ENCODE assay signal across 28 cellular contexts in the genomic region with DNA sequence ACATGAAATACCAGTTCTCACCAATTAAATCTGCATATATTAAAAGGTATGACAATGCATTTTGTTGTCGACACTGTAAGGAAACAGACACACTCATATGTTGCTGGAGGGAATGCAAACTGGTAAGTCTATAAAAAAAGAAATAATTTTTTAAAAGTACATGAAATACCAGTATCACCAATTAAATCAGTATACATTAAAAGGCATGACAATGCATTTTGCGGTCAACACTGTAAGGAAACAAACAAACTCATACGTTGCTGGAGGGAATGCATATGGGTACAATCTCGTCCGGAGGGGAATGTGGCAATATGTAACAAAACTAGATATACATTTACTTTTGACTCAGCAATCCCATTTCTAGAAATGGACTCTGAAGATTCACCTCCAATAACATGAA.
"Had no signal": no experiment of that assay in that cellular context is flagged by ENCODE, and none has a peak within 500 bp of the region (broad histone marks: within the 10 kb centered on the region; RNA-seq: fewer than 3 reads in every experiment).

No MANE protein-coding gene starts in this region.

- H3K9me3 ChIP-seq: colonic mucosa, esophagus muscularis mucosa, gastrocnemius medialis, gastroesophageal sphincter had no signal

- H3K27ac ChIP-seq: colonic mucosa, coronary artery, dorsolateral prefrontal cortex, epithelial cell of prostate, esophagus muscularis mucosa, esophagus squamous epithelium, foreskin keratinocyte, gastrocnemius medialis, gastroesophageal sphincter, heart left ventricle, heart right ventricle had no signal

- H3K27me3 ChIP-seq: colonic mucosa, dorsolateral prefrontal cortex, esophagus muscularis mucosa, esophagus squamous epithelium, foreskin keratinocyte, gastrocnemius medialis, gastroesophageal sphincter, heart left ventricle, heart right ventricle had no signal

- FAIRE-seq: colon, endometrium, endothelial cell of umbilical vein, frontal cortex had no signal

- H3K36me3 ChIP-seq: colonic mucosa had no signal

- H3K4me3 ChIP-seq: colonic mucosa, coronary artery, dorsolateral prefrontal cortex, esophagus muscularis mucosa, esophagus squamous epithelium, gastrocnemius medialis, gastroesophageal sphincter, heart left ventricle, heart right ventricle had no signal

- ATAC-seq: effector memory CD8-positive, alpha-beta T cell; esophagus mucosa; foreskin keratinocyte; gastrocnemius medialis; gastroesophageal sphincter; heart left ventricle; heart right ventricle had no signal

- H3K4me1 ChIP-seq: foreskin keratinocyte had no signal

- DNase-seq: colonic mucosa; cortex of kidney; dermis blood vessel endothelial cell; dorsolateral prefrontal cortex; effector CD4-positive, alpha-beta T cell; effector CD8-positive, alpha-beta T cell; effector memory CD4-positive, alpha-beta T cell; effector memory CD8-positive, alpha-beta T cell; endodermal cell; erythroblast; esophagus squamous epithelium; foreskin fibroblast; foreskin keratinocyte; foreskin melanocyte; gastrocnemius medialis; glutamatergic neuron; head of caudate nucleus; heart left ventricle; heart right ventricle had no signal
